In genomic region chr4:24440765-24441164, GRCh38 we compare ENCODE assay signal across 39 cellular contexts.
"Had no signal": no experiment of that assay in that cellular context is flagged by ENCODE, and none has a peak within 500 bp of the region (broad histone marks: within the 10 kb centered on the region; RNA-seq: fewer than 3 reads in every experiment).

No MANE protein-coding gene starts in this region.

- H3K36me3 ChIP-seq: adrenal gland, ascending aorta, brain microvascular endothelial cell, breast epithelium, cardiac muscle cell had no signal

- FAIRE-seq: astrocyte, bronchial epithelial cell had no signal

- H3K9me3 Mint-ChIP-seq: activated naive CD4-positive, alpha-beta T cell treated with anti-CD3 and anti-CD28 coated beads for 36 hours; activated naive CD4-positive, alpha-beta T cell treated with anti-CD3 and anti-CD28 coated beads, Interleukin-2, amount 10 ng/mL, durations not matched to agents 7 days and 5 days; activated naive CD4-positive, alpha-beta T cell treated with anti-CD3 and anti-CD28 coated beads, Interleukin-2, amount 50 U/mL, for 24 hours; activated naive CD4-positive, alpha-beta T cell treated with anti-CD3 and anti-CD28 coated beads, Interleukin-2, amount 50 U/mL, for 72 hours; activated naive CD8-positive, alpha-beta T cell treated with anti-CD3 and anti-CD28 coated beads for 36 hours; activated naive CD8-positive, alpha-beta T cell treated with anti-CD3 and anti-CD28 coated beads, Interleukin-2, amount 10 ng/mL, durations not matched to agents 7 days and 5 days; activated naive CD8-positive, alpha-beta T cell treated with anti-CD3 and anti-CD28 coated beads, Interleukin-2, amount 50 U/mL, for 24 hours; activated T-cell treated with anti-CD3 and anti-CD28 coated beads, Interleukin-2, amount 50 U/mL, for 24 hours; activated T-cell treated with anti-CD3 and anti-CD28 coated beads, Interleukin-2, amount 50 U/mL, for 4 hours; activated T-cell treated with anti-CD3 and anti-CD28 coated beads, Interleukin-2, amount 50 U/mL, for 72 hours; activated T-helper 1 cell treated with anti-CD3 and anti-CD28 coated beads, Interleukin-12 subunit alpha, Interleukin-12 subunit beta, Interleukin-2, Interleukin-4 antibody, amounts not matched to agents 30 ng/mL and 10 ng/mL and 1 ng/mL, durations not matched to agents 14 hours and 24 hours and 36 hours; activated T-helper 17 cell treated with anti-CD3 and anti-CD28 coated beads, Interleukin-2, amount 50 U/mL, for 72 hours; activated T-helper 2 cell treated with anti-CD3 and anti-CD28 coated beads, Interferon-gamma antibody, Interleukin-2, Interleukin-4, amounts not matched to agents 10 μg/mL and 5 μg/mL and 100 μg/mL, durations not matched to agents 14 hours and 24 hours and 36 hours; brain; central memory CD8-positive, alpha-beta T cell had no signal

- H3K9me3 ChIP-seq: adrenal gland, ascending aorta, body of pancreas, breast epithelium had no signal

- H3K4me1 Mint-ChIP-seq: activated naive CD4-positive, alpha-beta T cell treated with anti-CD3 and anti-CD28 coated beads, Interleukin-2, amount 10 ng/mL, durations not matched to agents 7 days and 5 days; activated naive CD4-positive, alpha-beta T cell treated with anti-CD3 and anti-CD28 coated beads, Interleukin-2, amount 50 U/mL, for 24 hours; activated naive CD8-positive, alpha-beta T cell treated with anti-CD3 and anti-CD28 coated beads for 36 hours; activated naive CD8-positive, alpha-beta T cell treated with anti-CD3 and anti-CD28 coated beads, Interleukin-2, amount 10 ng/mL, durations not matched to agents 7 days and 5 days; activated naive CD8-positive, alpha-beta T cell treated with anti-CD3 and anti-CD28 coated beads, Interleukin-2, amount 50 U/mL, for 24 hours; activated T-helper 17 cell treated with anti-CD3 and anti-CD28 coated beads, Interleukin-2, amount 50 U/mL, for 72 hours; brain; central memory CD8-positive, alpha-beta T cell had no signal

- H3K27ac ChIP-seq: adrenal gland, ascending aorta, body of pancreas, brain microvascular endothelial cell, breast epithelium, cardiac muscle cell had no signal

- H3K4me3 ChIP-seq: adrenal gland, ascending aorta, body of pancreas, breast epithelium, cardiac muscle cell had no signal

- H3K27me3 ChIP-seq: adrenal gland, ascending aorta, body of pancreas, brain microvascular endothelial cell, breast epithelium, cardiac muscle cell had no signal

- H3K27ac Mint-ChIP-seq: activated naive CD4-positive, alpha-beta T cell treated with anti-CD3 and anti-CD28 coated beads for 36 hours; activated naive CD4-positive, alpha-beta T cell treated with anti-CD3 and anti-CD28 coated beads, Interleukin-2, amount 10 ng/mL, durations not matched to agents 7 days and 5 days; activated naive CD4-positive, alpha-beta T cell treated with anti-CD3 and anti-CD28 coated beads, Interleukin-2, amount 50 U/mL, for 24 hours; activated naive CD4-positive, alpha-beta T cell treated with anti-CD3 and anti-CD28 coated beads, Interleukin-2, amount 50 U/mL, for 72 hours; activated naive CD8-positive, alpha-beta T cell; activated naive CD8-positive, alpha-beta T cell treated with anti-CD3 and anti-CD28 coated beads for 36 hours; activated naive CD8-positive, alpha-beta T cell treated with anti-CD3 and anti-CD28 coated beads, Interleukin-2, amount 10 ng/mL, durations not matched to agents 7 days and 5 days; activated naive CD8-positive, alpha-beta T cell treated with anti-CD3 and anti-CD28 coated beads, Interleukin-2, amount 50 U/mL, for 24 hours; activated T-cell treated with anti-CD3 and anti-CD28 coated beads, Interleukin-2, amount 50 U/mL, for 24 hours; activated T-cell treated with anti-CD3 and anti-CD28 coated beads, Interleukin-2, amount 50 U/mL, for 72 hours; activated T-helper 1 cell treated with anti-CD3 and anti-CD28 coated beads, Interleukin-12 subunit alpha, Interleukin-12 subunit beta, Interleukin-2, Interleukin-4 antibody, amounts not matched to agents 30 ng/mL and 10 ng/mL and 1 ng/mL, durations not matched to agents 14 hours and 24 hours and 36 hours; activated T-helper 17 cell treated with anti-CD3 and anti-CD28 coated beads, Interleukin-2, amount 50 U/mL, for 72 hours; activated T-helper 2 cell treated with anti-CD3 and anti-CD28 coated beads, Interferon-gamma antibody, Interleukin-2, Interleukin-4, amounts not matched to agents 10 μg/mL and 5 μg/mL and 100 μg/mL, durations not matched to agents 14 hours and 24 hours and 36 hours; brain had no signal

- ATAC-seq: activated naive CD4-positive, alpha-beta T cell treated with anti-CD3 and anti-CD28 coated beads, Interleukin-2, amount 50 U/mL, for 72 hours; activated naive CD8-positive, alpha-beta T cell treated with anti-CD3 and anti-CD28 coated beads, Interleukin-2, amount 50 U/mL, for 24 hours; activated T-cell treated with anti-CD3 and anti-CD28 coated beads, Interleukin-2, amount 50 U/mL, for 4 hours; activated T-cell treated with anti-CD3 and anti-CD28 coated beads, Interleukin-2, amount 50 U/mL, for 72 hours; activated T-helper 17 cell treated with anti-CD3 and anti-CD28 coated beads, Interleukin-2, amount 50 U/mL, for 72 hours; body of pancreas had no signal

- H3K36me3 Mint-ChIP-seq: activated naive CD4-positive, alpha-beta T cell treated with anti-CD3 and anti-CD28 coated beads, Interleukin-2, amount 10 ng/mL, durations not matched to agents 7 days and 5 days; activated naive CD4-positive, alpha-beta T cell treated with anti-CD3 and anti-CD28 coated beads, Interleukin-2, amount 50 U/mL, for 24 hours; activated naive CD4-positive, alpha-beta T cell treated with anti-CD3 and anti-CD28 coated beads, Interleukin-2, amount 50 U/mL, for 72 hours; activated naive CD8-positive, alpha-beta T cell; activated naive CD8-positive, alpha-beta T cell treated with anti-CD3 and anti-CD28 coated beads for 36 hours; activated naive CD8-positive, alpha-beta T cell treated with anti-CD3 and anti-CD28 coated beads, Interleukin-2, amount 10 ng/mL, durations not matched to agents 7 days and 5 days; brain had no signal

- H3K4me1 ChIP-seq: adrenal gland, ascending aorta, body of pancreas, breast epithelium had no signal

- H3K4me3 Mint-ChIP-seq: activated naive CD4-positive, alpha-beta T cell treated with anti-CD3 and anti-CD28 coated beads for 36 hours; activated naive CD4-positive, alpha-beta T cell treated with anti-CD3 and anti-CD28 coated beads, Interleukin-2, amount 10 ng/mL, durations not matched to agents 7 days and 5 days; activated naive CD4-positive, alpha-beta T cell treated with anti-CD3 and anti-CD28 coated beads, Interleukin-2, amount 50 U/mL, for 24 hours; activated naive CD8-positive, alpha-beta T cell; activated naive CD8-positive, alpha-beta T cell treated with anti-CD3 and anti-CD28 coated beads for 36 hours; activated naive CD8-positive, alpha-beta T cell treated with anti-CD3 and anti-CD28 coated beads, Interleukin-2, amount 10 ng/mL, durations not matched to agents 7 days and 5 days; activated naive CD8-positive, alpha-beta T cell treated with anti-CD3 and anti-CD28 coated beads, Interleukin-2, amount 50 U/mL, for 24 hours; activated T-cell treated with anti-CD3 and anti-CD28 coated beads, Interleukin-2, amount 50 U/mL, for 24 hours; activated T-cell treated with anti-CD3 and anti-CD28 coated beads, Interleukin-2, amount 50 U/mL, for 4 hours; activated T-cell treated with anti-CD3 and anti-CD28 coated beads, Interleukin-2, amount 50 U/mL, for 72 hours; activated T-helper 1 cell treated with anti-CD3 and anti-CD28 coated beads, Interleukin-12 subunit alpha, Interleukin-12 subunit beta, Interleukin-2, Interleukin-4 antibody, amounts not matched to agents 30 ng/mL and 10 ng/mL and 1 ng/mL, durations not matched to agents 14 hours and 24 hours and 36 hours; activated T-helper 17 cell treated with anti-CD3 and anti-CD28 coated beads, Interleukin-2, amount 50 U/mL, for 72 hours; brain; central memory CD8-positive, alpha-beta T cell had no signal

- H3K27me3 Mint-ChIP-seq: brain had no signal

- DNase-seq: activated effector memory CD4-positive, alpha-beta T cell treated with anti-CD3 and anti-CD28 coated beads, Interleukin-2, amount 50 U/mL, for 16 hours; activated effector memory CD4-positive, alpha-beta T cell treated with Interleukin-2 at 50 U/mL for 16 hours; activated gamma-delta T cell; activated gamma-delta T cell treated with Interleukin-2 at 50 U/mL for 16 hours; activated naive CD4-positive, alpha-beta T cell; activated naive CD4-positive, alpha-beta T cell treated with anti-CD3 and anti-CD28 coated beads for 36 hours; activated naive CD4-positive, alpha-beta T cell treated with anti-CD3 and anti-CD28 coated beads, Interleukin-2, amount 10 ng/mL, durations not matched to agents 7 days and 5 days; activated naive CD4-positive, alpha-beta T cell treated with anti-CD3 and anti-CD28 coated beads, Interleukin-2, amount 50 U/mL, for 16 hours; activated naive CD4-positive, alpha-beta T cell treated with Interleukin-2 at 50 U/mL for 16 hours; activated naive CD8-positive, alpha-beta T cell treated with anti-CD3 and anti-CD28 coated beads for 36 hours; activated naive CD8-positive, alpha-beta T cell treated with anti-CD3 and anti-CD28 coated beads, Interleukin-2, amount 10 ng/mL, durations not matched to agents 7 days and 5 days; activated naive CD8-positive, alpha-beta T cell treated with anti-CD3 and anti-CD28 coated beads, Interleukin-2, amount 50 U/mL, for 24 hours; activated T-cell treated with anti-CD3 and anti-CD28 coated beads, Interleukin-2, amount 50 U/mL, for 24 hours; activated T-cell treated with anti-CD3 and anti-CD28 coated beads, Interleukin-2, amount 50 U/mL, for 4 hours; activated T-cell treated with anti-CD3 and anti-CD28 coated beads, Interleukin-2, amount 50 U/mL, for 48 hours; activated T-cell treated with anti-CD3 and anti-CD28 coated beads, Interleukin-2, amount 50 U/mL, for 72 hours; adrenal gland; amniotic stem cell; amygdala; anterior cingulate cortex; aorta; body of pancreas; brain microvascular endothelial cell; caudate nucleus; central memory CD4-positive, alpha-beta T cell; cerebellar nuclear complex had no signal
